In the genomic region with DNA sequence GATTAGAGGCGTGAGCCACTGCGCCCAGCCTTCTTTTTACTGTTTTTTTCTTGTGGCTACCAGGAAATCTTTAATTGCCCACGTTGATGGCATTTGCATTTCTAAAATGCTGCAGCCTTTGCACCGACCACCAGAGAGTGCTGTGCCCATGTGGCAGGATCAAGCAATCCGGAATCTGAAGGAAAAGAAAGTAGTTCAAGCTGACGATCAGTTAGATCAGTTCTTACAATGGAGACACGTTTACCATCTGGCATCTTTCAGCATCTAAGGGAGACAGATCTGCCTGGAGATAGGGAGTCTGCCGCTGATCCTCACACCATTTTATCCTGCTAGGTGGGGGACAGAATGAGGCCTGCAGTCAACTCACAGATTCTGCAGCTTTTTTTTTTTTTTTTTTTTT, we compare ENCODE assay signal across 9 cellular contexts. TPM values are rescaled to one million over a fixed set of nuclear protein-coding genes. Genes with fewer than 3 reads are reported as not detected.
DNase-seq lines count a peak whose midpoint lies in the region; ATAC-seq and TF ChIP-seq lines count a peak whose summit lies in the region.
"Had no signal": no experiment of that assay in that cellular context is flagged by ENCODE, and none has a peak within 500 bp of the region (broad histone marks: within the 10 kb centered on the region; RNA-seq: fewer than 3 reads in every experiment).

No MANE protein-coding gene starts in this region.

- ATAC-seq in GM19023 (IDR thresholded peaks at IDR 0.05; ENCODE audit: unreplicated experiment), result no peak
- no peak for ATAC-seq in gastrocnemius medialis

- no peak overlapping the region for H2AFZ ChIP-seq in parathyroid adenoma

- no peak for TF ChIP-seq POLR2A in gastrocnemius medialis (IDR thresholded peaks at IDR 0.05)

- in situ Hi-C loops in gastrocnemius medialis (cut with MboI; ENCODE audit: low sequenced_read_pairs in 4 of 4), result no loop called here

- H3K4me2 ChIP-seq in parathyroid adenoma (ENCODE audit: low read length), result no peak overlapping the region

- no peaks in the 10 kb centered on the region for H3K79me2 ChIP-seq in parathyroid adenoma

- H3K9me3 ChIP-seq in colonic mucosa (no peaks in the 10 kb centered on the region), parathyroid adenoma (ENCODE audit: control insufficient read depth, low read length) (no peaks in the 10 kb centered on the region), gastrocnemius medialis (no peaks in the 10 kb centered on the region)

- DNase-seq in AG09309 (ENCODE audit: low read depth) (no peak), GM12865 (ENCODE audit: low read depth) (peak; percentile 19), NCI-H82 treated with DMSO at 0.1 percent for 48 hours (lab: John Stamatoyannopoulos, UW; ENCODE audit: unreplicated experiment) (peak; percentile 42), colonic mucosa (no peak), NCI-H2081 treated with DMSO at 0.1 percent for 48 hours (lab: John Stamatoyannopoulos, UW) (no peak), gastrocnemius medialis (no peak)

- H3K4me3 ChIP-seq in AG09309 (ENCODE audit: control insufficient read depth, low read depth, low read length) (no peak overlapping the region), GM12865 (ENCODE audit: low read depth, low read length) (no peak overlapping the region), colonic mucosa (no peak overlapping the region), parathyroid adenoma (ENCODE audit: low read depth, low read length) (no peak overlapping the region), gastrocnemius medialis (no peak overlapping the region)

- intact Hi-C loops in colonic mucosa (cut with DNase I), result loop anchor here (2.0 kb wide), 1 partner anchor 31 kb away; no protein-coding TSS in a partner anchor
- intact Hi-C loops in gastrocnemius medialis (cut with DNase I; ENCODE audit: low total_unique reads), result no loop called here

- H3K9ac ChIP-seq in colonic mucosa (ENCODE audit: low read depth in 2 of 2, low read length in 2 of 2) (no peak overlapping the region), parathyroid adenoma (no peak overlapping the region)

- no peaks in the 10 kb centered on the region for H3K36me3 ChIP-seq in colonic mucosa
- no peaks in the 10 kb centered on the region for H3K36me3 ChIP-seq in parathyroid adenoma (ENCODE audit: control insufficient read depth, insufficient read depth, low read length)
- H3K36me3 ChIP-seq in gastrocnemius medialis, result no peaks in the 10 kb centered on the region

- H3K27ac ChIP-seq in colonic mucosa, result no peak overlapping the region
- no peak overlapping the region for H3K27ac ChIP-seq in parathyroid adenoma
- H3K27ac ChIP-seq in gastrocnemius medialis, result no peak overlapping the region
- H3K27ac ChIP-seq: epithelial cell of prostate had no signal

- H3K27me3 ChIP-seq in colonic mucosa, result no peaks in the 10 kb centered on the region
- no peaks in the 10 kb centered on the region for H3K27me3 ChIP-seq in parathyroid adenoma (ENCODE audit: control insufficient read depth, insufficient read depth, low read length)
- H3K27me3 ChIP-seq in gastrocnemius medialis, result no peaks in the 10 kb centered on the region

- H3K4me1 ChIP-seq in colonic mucosa (no peaks in the 10 kb centered on the region), parathyroid adenoma (no peaks in the 10 kb centered on the region), gastrocnemius medialis (no peaks in the 10 kb centered on the region)

- TF ChIP-seq CTCF in AG09309 (IDR thresholded peaks at IDR 0.05; ENCODE audit: control insufficient read depth, insufficient read depth, low read depth, low read length, missing control alignments) (peak; percentile 65), GM12865 (IDR thresholded peaks at IDR 0.05; ENCODE audit: insufficient read depth, low read depth, low read length, missing control alignments) (peak; percentile 30), colonic mucosa (IDR thresholded peaks at IDR 0.05) (peak; percentile 35), parathyroid adenoma (IDR thresholded peaks at IDR 0.05) (peak; percentile 55), gastrocnemius medialis (IDR thresholded peaks at IDR 0.05 in 4 of 5, conservative IDR thresholded peaks at IDR 0.05 in 1 of 5) (no peak)

RNA-seq across cellular contexts. Expression of a gene that starts 19.9 kb away (rescaled TPM):
- total RNA-seq in colonic mucosa (1 to 10 TPM; 2.2 to 4.4 TPM), gastrocnemius medialis (under 1 TPM in 1 of 4 donors, not detected in 3; 0.10 TPM)

Comparison
In these comparisons a context has a peak if more than half of its experiments do, and no peak if none do; other contexts are left out.
1. DNase-seq: peak in GM12865 (single experiment) and NCI-H82 treated with DMSO at 0.1 percent for 48 hours (single experiment); none in AG09309 (single experiment), colonic mucosa (single experiment), NCI-H2081 treated with DMSO at 0.1 percent for 48 hours (single experiment) and gastrocnemius medialis (0 of 2).
2. CTCF ChIP-seq: peak in AG09309 (single experiment), GM12865 (single experiment), colonic mucosa (single experiment) and parathyroid adenoma (single experiment); none in gastrocnemius medialis (0 of 5).